In genomic region chr2:68248806-68249205, GRCh38 we compare ENCODE assay signal across 27 cellular contexts. TPM values are rescaled to one million over a fixed set of nuclear protein-coding genes. Genes with fewer than 3 reads are reported as not detected.
A peak's percentile ranks its signal among the peaks of the same experiment; 100 is the strongest.
DNase-seq lines count a peak whose midpoint lies in the region; ATAC-seq and TF ChIP-seq lines count a peak whose summit lies in the region.
"Had no signal": no experiment of that assay in that cellular context is flagged by ENCODE, and none has a peak within 500 bp of the region (broad histone marks: within the 10 kb centered on the region; RNA-seq: fewer than 3 reads in every experiment).

No MANE protein-coding gene starts in this region.

- no peaks in the 10 kb centered on the region for H3K9me3 Mint-ChIP-seq in activated naive CD4-positive, alpha-beta T cell treated with anti-CD3 and anti-CD28 coated beads for 36 hours
- H3K9me3 Mint-ChIP-seq: activated naive CD8-positive, alpha-beta T cell treated with anti-CD3 and anti-CD28 coated beads, Interleukin-2, amount 50 U/mL, for 24 hours; CD4-positive, alpha-beta T cell; dendritic cell treated with granulocyte-macrophage colony-stimulating factor and Interleukin-4, amounts not matched to agents 40 ng/mL and 50 ng/mL, for 4 days; T-helper 1 cell treated with Interleukin-12 subunit alpha and Interleukin-12 subunit beta and Interleukin-4 antibody, amounts not matched to agents 30 μg/mL and 1 μg/mL, for 36 hours had no signal

- no peak overlapping the region for H2AFZ ChIP-seq in OCI-LY1 (ENCODE audit: low read length)

- H3K79me2 ChIP-seq in OCI-LY1 (ENCODE audit: insufficient read depth, low read length) = peaks cover 77% of the 10 kb centered on the region

- peak overlapping the region; percentile 4 for H3K4me3 Mint-ChIP-seq in activated naive CD4-positive, alpha-beta T cell treated with anti-CD3 and anti-CD28 coated beads for 36 hours
- H3K4me3 Mint-ChIP-seq: dendritic cell treated with granulocyte-macrophage colony-stimulating factor and Interleukin-4, amounts not matched to agents 40 ng/mL and 50 ng/mL, for 4 days; T-helper 1 cell treated with Interleukin-12 subunit alpha and Interleukin-12 subunit beta and Interleukin-4 antibody, amounts not matched to agents 30 μg/mL and 1 μg/mL, for 36 hours had no signal

- H3K9ac ChIP-seq in OCI-LY1 (ENCODE audit: low read length) = peak overlapping the region; percentile 94
- H3K9ac ChIP-seq in stomach smooth muscle (ENCODE audit: low read length in 2 of 2) = no peak overlapping the region

- H3K36me3 Mint-ChIP-seq in activated naive CD4-positive, alpha-beta T cell treated with anti-CD3 and anti-CD28 coated beads for 36 hours (ENCODE audit: low read depth) = peaks cover 14% of the 10 kb centered on the region

- H3K27ac ChIP-seq in OCI-LY1 (ENCODE audit: low read depth, low read length, poor library complexity, severe bottlenecking) (no peak overlapping the region), epithelial cell of prostate (peak overlapping the region; percentile 1), stomach smooth muscle (ENCODE audit: low read length) (peak overlapping the region; percentile 25)
- H3K27ac ChIP-seq: WERI-Rb-1 had no signal

- H3K27ac Mint-ChIP-seq in activated naive CD4-positive, alpha-beta T cell treated with anti-CD3 and anti-CD28 coated beads for 36 hours = no peak overlapping the region
- H3K27ac Mint-ChIP-seq: activated CD8-positive, alpha-beta T cell treated with anti-CD3 and anti-CD28 coated beads, Interleukin-2, amount 10 ng/mL, durations not matched to agents 7 days and 5 days; activated naive CD8-positive, alpha-beta T cell treated with anti-CD3 and anti-CD28 coated beads, Interleukin-2, amount 50 U/mL, for 24 hours; CD4-positive, alpha-beta T cell; dendritic cell treated with granulocyte-macrophage colony-stimulating factor and Interleukin-4, amounts not matched to agents 40 ng/mL and 50 ng/mL, for 4 days; T-helper 1 cell treated with Interleukin-12 subunit alpha and Interleukin-12 subunit beta and Interleukin-4 antibody, amounts not matched to agents 30 μg/mL and 1 μg/mL, for 36 hours had no signal

- CTCF ChIA-PET in activated naive CD4-positive, alpha-beta T cell treated with anti-CD3 and anti-CD28 coated beads for 36 hours (lab: Charles Lee) = interaction anchor here (0.7 to 0.8 kb wide), 3 partner anchors 42 to 485 kb away, joined by 3 to 5 read pairs (median 3); no protein-coding TSS in a partner anchor

- no peak for ATAC-seq in HG02970 (IDR thresholded peaks at IDR 0.05; ENCODE audit: low FRiP score, unreplicated experiment)
- ATAC-seq: activated CD8-positive, alpha-beta T cell treated with anti-CD3 and anti-CD28 coated beads, Interleukin-2, amount 10 ng/mL, durations not matched to agents 7 days and 5 days; activated naive CD8-positive, alpha-beta T cell treated with anti-CD3 and anti-CD28 coated beads, Interleukin-2, amount 50 U/mL, for 24 hours; esophagus mucosa; HCT116; left lung; mucosa of descending colon; Right ventricle myocardium inferior had no signal

- H3K27me3 ChIP-seq in OCI-LY1 (ENCODE audit: insufficient read depth, low read length) (no peaks in the 10 kb centered on the region), stomach smooth muscle (ENCODE audit: control insufficient read depth in 1 of 2, insufficient read depth in 2 of 2, low read length in 2 of 2) (no peaks in the 10 kb centered on the region)
- H3K27me3 ChIP-seq: breast epithelium, left lung, right atrium auricular region, upper lobe of left lung had no signal

- peak overlapping the region; percentile 81 for H3K4me3 ChIP-seq in OCI-LY1 (ENCODE audit: low read depth, low read length, poor library complexity, severe bottlenecking)
- H3K4me3 ChIP-seq in stomach smooth muscle (ENCODE audit: low read length in 2 of 2) = peak overlapping the region in 1 of 2 donors; percentile 49
- H3K4me3 ChIP-seq: breast epithelium, left lung, mucosa of descending colon, right atrium auricular region, upper lobe of left lung had no signal

- DNase-seq in activated naive CD4-positive, alpha-beta T cell treated with anti-CD3 and anti-CD28 coated beads for 36 hours = no peak
- DNase-seq in activated naive CD4-positive, alpha-beta T cell treated with Interleukin-2 at 50 U/mL for 16 hours = no peak
- DNase-seq in epithelial cell of prostate (ENCODE audit: low read depth, low spot score) (no peak), NCI-H2196 treated with DMSO at 0.1 percent for 48 hours (lab: John Stamatoyannopoulos, UW; ENCODE audit: unreplicated experiment) (no peak), HuH-7 (ENCODE audit: low spot score) (no peak)
- DNase-seq: ACHN; activated CD8-positive, alpha-beta T cell treated with anti-CD3 and anti-CD28 coated beads, Interleukin-2, amount 10 ng/mL, durations not matched to agents 7 days and 5 days; activated naive CD8-positive, alpha-beta T cell treated with anti-CD3 and anti-CD28 coated beads, Interleukin-2, amount 50 U/mL, for 24 hours; activated T-cell treated with anti-CD3 and anti-CD28 coated beads, Interleukin-2, amount 50 U/mL, for 48 hours; CD4-positive, alpha-beta T cell; left lung; NCI-H1694 treated with DMSO at 0.1 percent for 48 hours; occipital lobe; stimulated activated naive CD4-positive, alpha-beta T cell treated with Interleukin-2 at 50 U/mL for 16 hours; upper lobe of left lung; WERI-Rb-1 had no signal

- H3K9me3 ChIP-seq in OCI-LY1 (ENCODE audit: low read length) (no peaks in the 10 kb centered on the region), stomach smooth muscle (ENCODE audit: control insufficient read depth in 2 of 2, low read length in 2 of 2) (no peaks in the 10 kb centered on the region)
- H3K9me3 ChIP-seq: breast epithelium, left lung, mucosa of descending colon, right atrium auricular region, upper lobe of left lung had no signal

- H3K36me3 ChIP-seq in OCI-LY1 (ENCODE audit: insufficient read depth, low read length) (peaks cover 35% of the 10 kb centered on the region), stomach smooth muscle (ENCODE audit: control insufficient read depth in 2 of 2, insufficient read depth in 2 of 2, low read length in 2 of 2) (no peaks in the 10 kb centered on the region)
- H3K36me3 ChIP-seq: breast epithelium, left lung, right atrium auricular region had no signal

- H3K4me2 ChIP-seq in OCI-LY1 (ENCODE audit: low read length) = peak overlapping the region; percentile 76

- H3K4me1 ChIP-seq in OCI-LY1 (ENCODE audit: insufficient read depth, low read length, severe bottlenecking) = peaks cover 58% of the 10 kb centered on the region
- H3K4me1 ChIP-seq in stomach smooth muscle (ENCODE audit: control insufficient read depth, insufficient read depth, low read length) = peaks cover 7% of the 10 kb centered on the region

- TF ChIP-seq CTCF in OCI-LY1 (IDR thresholded peaks at IDR 0.05; ENCODE audit: low read length) = no peak

- no peaks in the 10 kb centered on the region for H3K27me3 Mint-ChIP-seq in activated naive CD4-positive, alpha-beta T cell treated with anti-CD3 and anti-CD28 coated beads for 36 hours (ENCODE audit: low read depth)
- H3K27me3 Mint-ChIP-seq: activated naive CD8-positive, alpha-beta T cell treated with anti-CD3 and anti-CD28 coated beads, Interleukin-2, amount 50 U/mL, for 24 hours; dendritic cell treated with granulocyte-macrophage colony-stimulating factor and Interleukin-4, amounts not matched to agents 40 ng/mL and 50 ng/mL, for 4 days had no signal

- peaks cover 11% of the 10 kb centered on the region for H4K20me1 ChIP-seq in OCI-LY1 (ENCODE audit: insufficient read depth, low read length)

- intact Hi-C loops in activated naive CD4-positive, alpha-beta T cell treated with anti-CD3 and anti-CD28 coated beads for 36 hours (cut with micrococcal nuclease) = no loop called here

- H3F3A ChIP-seq in OCI-LY1 (ENCODE audit: insufficient read depth, low read length) = no peaks in the 10 kb centered on the region

- no peaks in the 10 kb centered on the region for H3K9me2 ChIP-seq in OCI-LY1 (ENCODE audit: low read depth, low read length)

- peaks cover 17% of the 10 kb centered on the region for H3K4me1 Mint-ChIP-seq in activated naive CD4-positive, alpha-beta T cell treated with anti-CD3 and anti-CD28 coated beads for 36 hours (ENCODE audit: low read depth)

RNA-seq across cellular contexts. Expression of gene PPP3R1, which starts 3.5 kb away (rescaled TPM):
- 10 to 100 TPM; 61.3 to 63.5 TPM for total RNA-seq in activated naive CD4-positive, alpha-beta T cell treated with anti-CD3 and anti-CD28 coated beads for 36 hours
